14 cellular contexts compared by ENCODE assay signal in the genomic region with DNA sequence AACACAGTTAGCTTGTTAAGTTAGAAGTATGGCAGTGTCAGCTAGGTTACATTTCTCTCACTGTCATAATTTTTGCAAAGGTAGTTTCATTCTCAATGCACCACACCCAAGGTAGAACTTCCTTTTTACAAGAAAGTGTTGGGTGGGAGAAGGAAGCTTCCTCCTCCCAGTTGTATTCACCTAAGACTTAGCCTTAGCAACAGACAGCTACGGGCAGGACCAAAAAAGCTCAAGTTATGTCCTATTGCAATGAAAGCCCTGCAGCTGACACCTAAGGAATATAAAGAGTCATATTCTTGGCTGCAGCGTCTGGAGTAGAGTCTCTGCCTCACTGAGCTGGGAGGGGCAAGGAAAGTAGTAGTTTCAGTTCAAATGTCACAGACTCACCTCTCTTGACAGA. TPM values are rescaled to one million over a fixed set of nuclear protein-coding genes. Genes with fewer than 3 reads are reported as not detected.
DNase-seq lines count a peak whose midpoint lies in the region; ATAC-seq and TF ChIP-seq lines count a peak whose summit lies in the region.
"Had no signal": no experiment of that assay in that cellular context is flagged by ENCODE, and none has a peak within 500 bp of the region (broad histone marks: within the 10 kb centered on the region; RNA-seq: fewer than 3 reads in every experiment).

No MANE protein-coding gene starts in this region.

- H3K79me2 ChIP-seq in Karpas-422 (ENCODE audit: low read length), result no peaks in the 10 kb centered on the region

- H3K27ac ChIP-seq in foreskin keratinocyte, result no peak overlapping the region
- no peak overlapping the region for H3K27ac ChIP-seq in lower lobe of right lung
- H3K27ac ChIP-seq in Karpas-422 (ENCODE audit: low read length), result no peak overlapping the region
- H3K27ac ChIP-seq: esophagus muscularis mucosa, right atrium auricular region, SJCRH30 had no signal

- H3K9me3 ChIP-seq in lower lobe of right lung, result no peaks in the 10 kb centered on the region
- H3K9me3 ChIP-seq in Karpas-422 (ENCODE audit: low read length), result no peaks in the 10 kb centered on the region
- H3K9me3 ChIP-seq in MG63, result no peaks in the 10 kb centered on the region
- H3K9me3 ChIP-seq: esophagus muscularis mucosa, right atrium auricular region had no signal

- no peaks in the 10 kb centered on the region for H3K27me3 ChIP-seq in foreskin keratinocyte
- no peaks in the 10 kb centered on the region for H3K27me3 ChIP-seq in lower lobe of right lung (ENCODE audit: low read depth)
- no peaks in the 10 kb centered on the region for H3K27me3 ChIP-seq in Karpas-422 (ENCODE audit: low read length)
- H3K27me3 ChIP-seq in MG63, result no peaks in the 10 kb centered on the region
- H3K27me3 ChIP-seq: esophagus muscularis mucosa, right atrium auricular region, SJCRH30 had no signal

- H3K4me1 ChIP-seq in foreskin keratinocyte (peaks cover 16% of the 10 kb centered on the region), lower lobe of right lung (no peaks in the 10 kb centered on the region), Karpas-422 (ENCODE audit: low read length) (no peaks in the 10 kb centered on the region)
- H3K4me1 ChIP-seq: right atrium auricular region, SJCRH30 had no signal

- peak in 1 of 2 donors; percentile 17 for DNase-seq in foreskin keratinocyte
- no peak for DNase-seq in lower lobe of right lung
- no peak for DNase-seq in Karpas-422
- no peak for DNase-seq in MG63
- DNase-seq in cerebellum (ENCODE audit: low spot score), result no peak
- DNase-seq: EL, HCEC 1CT, SJCRH30 had no signal

- no peak overlapping the region for H3K4me3 ChIP-seq in lower lobe of right lung
- no peak overlapping the region for H3K4me3 ChIP-seq in Karpas-422 (ENCODE audit: low read length)
- H3K4me3 ChIP-seq in MG63, result no peak overlapping the region
- H3K4me3 ChIP-seq: esophagus muscularis mucosa, right atrium auricular region, SJCRH30 had no signal

- H2AFZ ChIP-seq in Karpas-422 (ENCODE audit: low read length), result no peak overlapping the region

- no peak for TF ChIP-seq CTCF in foreskin keratinocyte (conservative IDR thresholded peaks at IDR 0.05)
- no peak for TF ChIP-seq CTCF in lower lobe of right lung (IDR thresholded peaks at IDR 0.05)

- no peaks in the 10 kb centered on the region for H3K9me2 ChIP-seq in Karpas-422 (replicated peaks; ENCODE audit: insufficient read depth, low read length)

- no peaks in the 10 kb centered on the region for H4K20me1 ChIP-seq in Karpas-422 (ENCODE audit: insufficient read depth, low read depth, low read length)

- H3K36me3 ChIP-seq in lower lobe of right lung (no peaks in the 10 kb centered on the region), Karpas-422 (ENCODE audit: insufficient read depth, low read length) (no peaks in the 10 kb centered on the region), MG63 (no peaks in the 10 kb centered on the region)
- H3K36me3 ChIP-seq: esophagus muscularis mucosa, right atrium auricular region, SJCRH30 had no signal

- ATAC-seq in GM18867 (IDR thresholded peaks at IDR 0.05; ENCODE audit: unreplicated experiment), result peak; percentile 72
- peak; percentile 59 for ATAC-seq in GM21529 (IDR thresholded peaks at IDR 0.05; ENCODE audit: unreplicated experiment)
- ATAC-seq in HG03565 (IDR thresholded peaks at IDR 0.05; ENCODE audit: unreplicated experiment), result peak; percentile 42
- peak; percentile 13 for ATAC-seq in foreskin keratinocyte
- ATAC-seq in lower lobe of right lung, result no peak
- ATAC-seq: left lobe of liver had no signal

- no peak overlapping the region for H3K9ac ChIP-seq in Karpas-422 (ENCODE audit: low read length)

- intact Hi-C loops in lower lobe of right lung (cut with DNase I), result no loop called here

- no peak overlapping the region for H3K4me2 ChIP-seq in Karpas-422 (ENCODE audit: low read depth, low read length, poor library complexity, severe bottlenecking)

RNA-seq across cellular contexts. Expression of gene PRDM8, which starts 25.1 kb away (rescaled TPM):
- total RNA-seq in foreskin keratinocyte, result 6.8 and 7.5 TPM in 2 replicates
- polyA plus RNA-seq in foreskin keratinocyte, result 3.5 and 4.9 TPM in 2 replicates
- 1.6 TPM for total RNA-seq in lower lobe of right lung
- total RNA-seq in Karpas-422 (2014; rRNA removed; shearing (Covaris generic); ENCODE audit: low replicate concordance), result not detected in 2 replicates
- 0.49 and 3.6 TPM in 2 replicates for total RNA-seq in MG63 (2014; rRNA removed; shearing (Covaris generic); ENCODE audit: low replicate concordance)
- total RNA-seq in cerebellum, result 47.9 TPM

Comparison
In these comparisons a context has a peak if more than half of its experiments do, and no peak if none do; other contexts are left out.
1. ATAC-seq: peak in GM18867 (single experiment), GM21529 (single experiment), HG03565 (single experiment) and foreskin keratinocyte (single experiment); none in lower lobe of right lung (0 of 2).